ENCODE assay signal across 18 cellular contexts in the genomic region with DNA sequence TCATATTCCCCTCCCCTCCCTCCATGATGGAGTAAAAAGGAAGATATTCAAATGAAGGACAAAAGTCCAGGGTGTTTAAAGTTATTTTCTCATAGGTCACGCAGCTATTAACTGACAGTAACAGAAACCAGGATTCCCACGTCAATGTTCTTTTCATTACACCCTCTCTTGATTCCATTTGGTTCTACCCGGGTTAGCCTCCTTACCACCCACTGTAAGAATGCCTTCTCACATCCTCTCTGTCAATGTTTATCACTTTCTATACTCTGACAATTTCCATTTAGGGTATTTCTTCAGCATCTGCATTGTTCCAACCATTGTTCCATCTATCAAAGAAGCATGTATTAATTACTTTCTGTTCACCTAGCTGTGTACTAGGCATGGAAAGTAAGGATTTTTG.
"Had no signal": no experiment of that assay in that cellular context is flagged by ENCODE, and none has a peak within 500 bp of the region (broad histone marks: within the 10 kb centered on the region; RNA-seq: fewer than 3 reads in every experiment).

No MANE protein-coding gene starts in this region.

- H3K4me1 ChIP-seq: colonic mucosa had no signal

- FAIRE-seq: astrocyte, frontal cortex had no signal

- ATAC-seq: activated CD4-positive, alpha-beta T cell treated with anti-CD3 and anti-CD28 coated beads for 36 hours; activated CD8-positive, alpha-beta T cell treated with anti-CD3 and anti-CD28 coated beads for 36 hours; activated T-cell treated with anti-CD3 and anti-CD28 coated beads, Interleukin-2, amount 50 U/mL, for 72 hours had no signal

- H3K27me3 ChIP-seq: cardiac muscle cell, colonic mucosa, right atrium auricular region, suprapubic skin had no signal

- H3K9ac ChIP-seq: parathyroid adenoma had no signal

- H3K9me3 ChIP-seq: colonic mucosa, right atrium auricular region, suprapubic skin had no signal

- H3K27ac ChIP-seq: cardiac muscle cell, colonic mucosa, parathyroid adenoma, WERI-Rb-1 had no signal

- H3K27ac Mint-ChIP-seq: activated CD4-positive, alpha-beta T cell treated with anti-CD3 and anti-CD28 coated beads for 36 hours; activated CD8-positive, alpha-beta T cell treated with anti-CD3 and anti-CD28 coated beads for 36 hours; activated T-cell treated with anti-CD3 and anti-CD28 coated beads, Interleukin-2, amount 50 U/mL, for 72 hours; mesothelial cell of epicardium had no signal

- H3K4me3 ChIP-seq: cardiac muscle cell, colonic mucosa, right atrium auricular region, smooth muscle cell, suprapubic skin had no signal

- H3K27me3 Mint-ChIP-seq: activated CD4-positive, alpha-beta T cell treated with anti-CD3 and anti-CD28 coated beads for 36 hours; activated CD8-positive, alpha-beta T cell treated with anti-CD3 and anti-CD28 coated beads for 36 hours had no signal

- DNase-seq: activated CD4-positive, alpha-beta T cell treated with anti-CD3 and anti-CD28 coated beads for 36 hours; activated CD8-positive, alpha-beta memory T cell treated with anti-CD3 and anti-CD28 coated beads, Interleukin-2, amount 50 U/mL, for 4 hours; activated CD8-positive, alpha-beta T cell treated with anti-CD3 and anti-CD28 coated beads for 36 hours; activated naive CD4-positive, alpha-beta T cell; activated T-cell treated with anti-CD3 and anti-CD28 coated beads, Interleukin-2, amount 50 U/mL, for 72 hours; colonic mucosa; effector CD4-positive, alpha-beta T cell; stimulated activated naive CD4-positive, alpha-beta T cell; T-helper 9 cell; WERI-Rb-1 had no signal

- H3K36me3 ChIP-seq: cardiac muscle cell, colonic mucosa, right atrium auricular region, suprapubic skin had no signal

- H3K9me3 Mint-ChIP-seq: activated CD8-positive, alpha-beta T cell treated with anti-CD3 and anti-CD28 coated beads for 36 hours; activated T-cell treated with anti-CD3 and anti-CD28 coated beads, Interleukin-2, amount 50 U/mL, for 72 hours had no signal

- H3K4me3 Mint-ChIP-seq: activated CD4-positive, alpha-beta T cell treated with anti-CD3 and anti-CD28 coated beads for 36 hours; activated CD8-positive, alpha-beta T cell treated with anti-CD3 and anti-CD28 coated beads for 36 hours; activated T-cell treated with anti-CD3 and anti-CD28 coated beads, Interleukin-2, amount 50 U/mL, for 72 hours; mesothelial cell of epicardium had no signal
